Comparison of ENCODE assay signal across 11 cellular contexts in the genomic region with DNA sequence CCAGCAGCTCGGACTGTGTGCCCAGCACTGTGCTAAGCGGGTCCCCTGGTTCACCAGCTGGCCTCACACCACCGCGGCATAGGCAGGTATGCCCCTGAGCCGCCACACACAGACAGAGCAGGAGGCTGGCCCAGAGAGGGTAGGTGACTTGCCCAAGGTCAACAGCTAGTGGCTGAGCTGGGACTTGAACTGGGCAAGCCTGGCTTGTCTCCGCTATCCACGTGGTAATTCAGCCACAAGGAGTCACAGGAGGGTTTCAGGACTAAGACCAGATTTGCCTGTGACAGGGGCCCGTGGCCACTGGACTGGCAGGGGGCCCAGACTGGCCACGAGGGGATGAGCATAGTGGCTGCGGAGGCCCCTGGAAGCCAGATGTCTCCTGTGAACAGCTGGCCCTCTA. TPM values are rescaled to one million over a fixed set of nuclear protein-coding genes. Genes with fewer than 3 reads are reported as not detected.
DNase-seq lines count a peak whose midpoint lies in the region; ATAC-seq and TF ChIP-seq lines count a peak whose summit lies in the region.
"Had no signal": no experiment of that assay in that cellular context is flagged by ENCODE, and none has a peak within 500 bp of the region (broad histone marks: within the 10 kb centered on the region; RNA-seq: fewer than 3 reads in every experiment).

No MANE protein-coding gene starts in this region.

- ATAC-seq in psoas muscle (no peak), GM18870 (IDR thresholded peaks at IDR 0.05; ENCODE audit: unreplicated experiment) (no peak)
- ATAC-seq: activated naive CD8-positive, alpha-beta T cell treated with anti-CD3 and anti-CD28 coated beads, Interleukin-2, amount 50 U/mL, for 24 hours had no signal

- peak overlapping the region; percentile 81 for H3K9ac ChIP-seq in adipocyte (ENCODE audit: low read length)

- intact Hi-C loops in left ventricle myocardium inferior (cut with micrococcal nuclease) (no loop called here), psoas muscle (cut with DNase I) (loop anchor here (5.0 to 10.0 kb wide), 5 partner anchors 48 to 243 kb away; a partner anchor contains a TSS)

- no peak overlapping the region for H3K4me3 ChIP-seq in ACC112 (ENCODE audit: low read depth, low read length)
- no peak overlapping the region for H3K4me3 ChIP-seq in adipocyte (ENCODE audit: low read length)
- no peak overlapping the region for H3K4me3 ChIP-seq in left ventricle myocardium inferior
- no peak overlapping the region for H3K4me3 ChIP-seq in psoas muscle

- H3K79me2 ChIP-seq in ACC112 (ENCODE audit: control insufficient read depth, insufficient read depth, low read length, unreplicated experiment) = peaks cover 57% of the 10 kb centered on the region

- no peak overlapping the region for H2AFZ ChIP-seq in ACC112 (ENCODE audit: low read length, unreplicated experiment)

- H3K4me1 ChIP-seq in ACC112 (ENCODE audit: control insufficient read depth, insufficient read depth, low read length, unreplicated experiment) = peaks cover 54% of the 10 kb centered on the region
- H3K4me1 ChIP-seq in adipocyte (ENCODE audit: control insufficient read depth, insufficient read depth, low read length) = peaks cover 65% of the 10 kb centered on the region
- peaks cover 91% of the 10 kb centered on the region for H3K4me1 ChIP-seq in left ventricle myocardium inferior
- H3K4me1 ChIP-seq in psoas muscle = peaks cover 78% of the 10 kb centered on the region

- H3K27me3 ChIP-seq in ACC112 (ENCODE audit: insufficient read depth, low read length) (no peaks in the 10 kb centered on the region), adipocyte (replicated peaks; ENCODE audit: control insufficient read depth, insufficient read depth, low read length) (no peaks in the 10 kb centered on the region), left ventricle myocardium inferior (ENCODE audit: low read depth) (no peaks in the 10 kb centered on the region), psoas muscle (ENCODE audit: insufficient read depth in 3 of 3, low read length in 2 of 3) (no peaks in the 10 kb centered on the region)

- H3K36me3 ChIP-seq in ACC112 (ENCODE audit: insufficient read depth, low read length) (no peaks in the 10 kb centered on the region), adipocyte (ENCODE audit: control insufficient read depth, insufficient read depth, low read length, severe bottlenecking) (no peaks in the 10 kb centered on the region), left ventricle myocardium inferior (no peaks in the 10 kb centered on the region), psoas muscle (ENCODE audit: insufficient read depth in 1 of 2, low read depth in 1 of 2) (no peaks in the 10 kb centered on the region)

- DNase-seq in adipocyte (ENCODE audit: low read depth) = no peak
- DNase-seq in left ventricle myocardium inferior = no peak
- peak; percentile 42 to 64 for DNase-seq in psoas muscle
- DNase-seq in activated effector memory CD4-positive, alpha-beta T cell treated with anti-CD3 and anti-CD28 coated beads, Interleukin-2, amount 50 U/mL, for 16 hours = no peak
- DNase-seq in T-helper 2 cell = no peak
- DNase-seq in EL = no peak
- DNase-seq: activated CD4-positive, alpha-beta memory T cell treated with anti-CD3 and anti-CD28 coated beads for 36 hours; activated naive CD8-positive, alpha-beta T cell treated with anti-CD3 and anti-CD28 coated beads, Interleukin-2, amount 50 U/mL, for 24 hours; SIG-M5 had no signal

- H3K9me3 ChIP-seq in adipocyte (ENCODE audit: control insufficient read depth, low read length) = no peaks in the 10 kb centered on the region
- H3K9me3 ChIP-seq in left ventricle myocardium inferior (replicated peaks) = no peaks in the 10 kb centered on the region
- no peaks in the 10 kb centered on the region for H3K9me3 ChIP-seq in psoas muscle

- WGBS in psoas muscle, 3 donors = 38 to 62% (median 55%) methylated on average over 10 of the region's 10 CpGs

- H3K27ac ChIP-seq in ACC112 (ENCODE audit: low read depth, low read length) (peak overlapping the region; percentile 96), left ventricle myocardium inferior (replicated peaks) (peak overlapping the region; percentile 100), psoas muscle (peak overlapping the region; percentile 97)

- TF ChIP-seq CTCF in left ventricle myocardium inferior (IDR thresholded peaks at IDR 0.05; ENCODE audit: borderline replicate concordance) = no peak
- TF ChIP-seq CTCF in psoas muscle (IDR thresholded peaks at IDR 0.05) = no peak

RNA-seq across cellular contexts. Expression of a gene that starts 47.7 kb away (rescaled TPM):
- total RNA-seq in left ventricle myocardium inferior (152 TPM), psoas muscle (100 to 1,000 TPM; 134 to 164 (median 146) TPM)
- polyA plus RNA-seq in psoas muscle = 10 to 100 TPM; 44.1 to 62.2 (median 60.9) TPM

Comparison
In these comparisons a context has a peak if more than half of its experiments do, and no peak if none do; other contexts are left out.
1. DNase-seq: peak in psoas muscle (2 of 2); none in adipocyte (single experiment), left ventricle myocardium inferior (single experiment), activated effector memory CD4-positive, alpha-beta T cell treated with anti-CD3 and anti-CD28 coated beads, Interleukin-2, amount 50 U/mL, for 16 hours (single experiment), T-helper 2 cell (0 of 5) and EL (single experiment).
2. Peak in every context shown above with its lines, with median percentiles within 50 percentile points of each other: H3K27ac ChIP-seq.